In genomic region chr2:199798881-199799580, GRCh38 we compare ENCODE assay signal across 17 cellular contexts. TPM values are rescaled to one million over a fixed set of nuclear protein-coding genes. Genes with fewer than 3 reads are reported as not detected.
DNase-seq lines count a peak whose midpoint lies in the region; ATAC-seq and TF ChIP-seq lines count a peak whose summit lies in the region.
"Had no signal": no experiment of that assay in that cellular context is flagged by ENCODE, and none has a peak within 500 bp of the region (broad histone marks: within the 10 kb centered on the region; RNA-seq: fewer than 3 reads in every experiment).

No MANE protein-coding gene starts in this region.

- peak; percentile 72 for DNase-seq in Calu3
- DNase-seq in anterior cingulate cortex (lab: John Stamatoyannopoulos, UW): peak in 46 of 58 donors; percentile 5 to 80 (median 36)
- DNase-seq in left cardiac atrium: peak; percentile 31
- DNase-seq in psoas muscle: peak; percentile 16 to 55
- no peak for DNase-seq in DMS114 treated with DMSO at 0.1 percent for 48 hours (lab: John Stamatoyannopoulos, UW; ENCODE audit: unreplicated experiment)
- no peak for DNase-seq in activated T-cell treated with anti-CD3 and anti-CD28 coated beads, Interleukin-2, amount 50 U/mL, for 24 hours
- no peak for DNase-seq in iPS-NIHi7 (ENCODE audit: extremely low spot score)
- DNase-seq: activated CD4-positive, alpha-beta T cell treated with anti-CD3 and anti-CD28 coated beads, Interleukin-2, amount 50 U/mL, for 4 hours; activated gamma-delta T cell; glutamatergic neuron; HCEC 1CT; NCI-H1694; NK-92 treated with Interleukin-12 subunit alpha and Interleukin-12 subunit beta, amount 100 ng/mL, for 24 hours had no signal

- H3K9me3 ChIP-seq in psoas muscle: no peaks in the 10 kb centered on the region

- peaks cover 15% of the 10 kb centered on the region for H3K4me1 ChIP-seq in psoas muscle

- no peaks in the 10 kb centered on the region for H3K27me3 Mint-ChIP-seq in Calu3 (ENCODE audit: unreplicated experiment)
- peaks cover 3% of the 10 kb centered on the region for H3K27me3 Mint-ChIP-seq in activated T-cell treated with anti-CD3 and anti-CD28 coated beads, Interleukin-2, amount 50 U/mL, for 24 hours

- peaks cover 19% of the 10 kb centered on the region for H3K4me1 Mint-ChIP-seq in Calu3 (ENCODE audit: low read depth, unreplicated experiment)
- peaks cover 1% of the 10 kb centered on the region for H3K4me1 Mint-ChIP-seq in activated T-cell treated with anti-CD3 and anti-CD28 coated beads, Interleukin-2, amount 50 U/mL, for 24 hours (ENCODE audit: low read depth)

- H3K4me3 Mint-ChIP-seq in Calu3 (ENCODE audit: low read depth, unreplicated experiment): peak overlapping the region; percentile 13
- H3K4me3 Mint-ChIP-seq in activated T-cell treated with anti-CD3 and anti-CD28 coated beads, Interleukin-2, amount 50 U/mL, for 24 hours: no peak overlapping the region
- H3K4me3 Mint-ChIP-seq: mesothelial cell of epicardium had no signal

- H3K27me3 ChIP-seq in psoas muscle (ENCODE audit: insufficient read depth in 3 of 3, low read length in 2 of 3): no peaks in the 10 kb centered on the region

- H3K27ac Mint-ChIP-seq in Calu3 (ENCODE audit: unreplicated experiment): peak overlapping the region; percentile 56
- H3K27ac Mint-ChIP-seq in activated T-cell treated with anti-CD3 and anti-CD28 coated beads, Interleukin-2, amount 50 U/mL, for 24 hours: no peak overlapping the region
- H3K27ac Mint-ChIP-seq: mesothelial cell of epicardium had no signal

- no TSS peak for BruUV-seq in Calu3 (replicated peaks; lab: Mats Ljungman, UMichigan)

- H3K4me3 ChIP-seq in psoas muscle: no peak overlapping the region
- H3K4me3 ChIP-seq: coronary artery had no signal

- no peaks in the 10 kb centered on the region for H3K36me3 Mint-ChIP-seq in Calu3 (ENCODE audit: insufficient read depth, unreplicated experiment)
- H3K36me3 Mint-ChIP-seq in activated T-cell treated with anti-CD3 and anti-CD28 coated beads, Interleukin-2, amount 50 U/mL, for 24 hours (ENCODE audit: low read depth): no peaks in the 10 kb centered on the region
- H3K36me3 Mint-ChIP-seq: mesothelial cell of epicardium had no signal

- peak; percentile 57 to 59 for ATAC-seq in left cardiac atrium
- peak in 3 of 4 donors; percentile 68 to 83 (median 70) for ATAC-seq in psoas muscle
- ATAC-seq in GM21367 (IDR thresholded peaks at IDR 0.05; ENCODE audit: unreplicated experiment): no peak

- CTCF ChIA-PET in Calu3 (lab: Charles Lee): interaction anchor here (1.0 kb wide), 1 partner anchor 29 kb away, joined by 3 read pairs; no protein-coding TSS in a partner anchor

- no peaks in the 10 kb centered on the region for H3K36me3 ChIP-seq in psoas muscle (ENCODE audit: insufficient read depth in 1 of 2, low read depth in 1 of 2)

- no peaks in the 10 kb centered on the region for H3K9me3 Mint-ChIP-seq in Calu3 (ENCODE audit: low read depth, unreplicated experiment)
- H3K9me3 Mint-ChIP-seq in activated T-cell treated with anti-CD3 and anti-CD28 coated beads, Interleukin-2, amount 50 U/mL, for 24 hours: no peaks in the 10 kb centered on the region
- H3K9me3 Mint-ChIP-seq: mesothelial cell of epicardium had no signal

- TF ChIP-seq CTCF in Calu3 (IDR thresholded peaks at IDR 0.05; ENCODE audit: unreplicated experiment): no peak
- no peak for TF ChIP-seq CTCF in psoas muscle (IDR thresholded peaks at IDR 0.05)

- intact Hi-C loops in Calu3 (cut with micrococcal nuclease; ENCODE audit: unreplicated experiment) (loop anchor here (5.0 kb wide), 1 partner anchor 43 kb away; no protein-coding TSS in a partner anchor), left cardiac atrium (cut with DNase I) (no loop called here), psoas muscle (cut with DNase I) (no loop called here)

- H3K27ac ChIP-seq in psoas muscle: no peak overlapping the region
- H3K27ac ChIP-seq: C4-2B, coronary artery had no signal

- WGBS in psoas muscle, 3 donors: 11 to 23% (median 15%) methylated on average over 9 of the region's 9 CpGs

RNA-seq across cellular contexts. Expression of gene FTCDNL1, which starts 52.0 kb away (rescaled TPM):
- total RNA-seq in Calu3 (2022) (1.9 and 3.0 TPM in 2 replicates), left cardiac atrium (1 to 10 TPM; 3.4 to 7.8 TPM), psoas muscle (10 to 100 TPM in 3 of 4 donors, 1 to 10 TPM in 1; 9.0 to 25.7 (median 22.3) TPM)
- 1 to 10 TPM; 4.9 to 6.8 (median 5.8) TPM for polyA plus RNA-seq in psoas muscle

Comparison
In these comparisons a context has a peak if more than half of its experiments do, and no peak if none do; other contexts are left out.
1. DNase-seq: peak in Calu3 (single experiment), anterior cingulate cortex (46 of 58), left cardiac atrium (single experiment) and psoas muscle (2 of 2); none in DMS114 treated with DMSO at 0.1 percent for 48 hours (single experiment), activated T-cell treated with anti-CD3 and anti-CD28 coated beads, Interleukin-2, amount 50 U/mL, for 24 hours (single experiment) and iPS-NIHi7 (single experiment).